6 cellular contexts compared by ENCODE assay signal in the genomic region with DNA sequence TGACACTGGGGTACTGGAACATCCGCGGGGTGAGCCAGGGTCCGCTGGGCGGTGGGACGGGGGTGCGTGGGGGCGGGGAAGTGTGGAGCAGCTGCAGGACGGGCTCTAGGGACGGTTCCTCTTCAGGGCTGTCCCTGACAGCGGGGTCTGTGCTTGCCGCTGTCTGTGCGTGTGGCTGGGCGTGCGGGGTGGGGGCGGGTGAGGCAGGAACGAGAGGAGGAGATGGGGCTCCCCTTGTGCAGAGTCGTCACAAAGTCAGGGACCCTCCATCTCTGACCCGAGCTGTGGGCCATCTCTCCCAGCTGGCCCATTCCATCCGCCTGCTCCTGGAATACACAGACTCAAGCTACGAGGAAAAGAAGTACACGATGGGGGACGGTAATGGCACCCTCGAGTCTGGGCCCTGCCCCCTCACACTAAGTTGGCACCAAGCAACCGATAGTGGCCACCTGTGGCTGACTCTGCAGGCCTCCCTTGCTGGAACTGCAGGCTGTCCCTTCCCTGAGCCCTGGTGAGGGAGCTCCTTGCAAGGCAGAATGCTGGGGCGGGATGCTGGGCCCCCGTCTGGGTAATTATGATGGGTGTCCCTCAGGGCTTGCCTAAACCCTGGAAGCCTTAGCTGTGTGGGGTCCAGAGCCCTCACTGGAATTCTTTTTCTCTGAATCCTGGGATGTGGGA. TPM values are rescaled to one million over a fixed set of nuclear protein-coding genes. Genes with fewer than 3 reads are reported as not detected.
DNase-seq lines count a peak whose midpoint lies in the region; TF ChIP-seq lines count a peak whose summit lies in the region.

No MANE protein-coding gene starts in this region.

- H3K36me3 ChIP-seq in HUES64 (ENCODE audit: insufficient read depth, low read length): no peaks in the 10 kb centered on the region
- peaks cover 0 to 31% (median 9%) of the 10 kb centered on the region in 4 donors for H3K36me3 ChIP-seq in esophagus muscularis mucosa
- no peaks in the 10 kb centered on the region for H3K36me3 ChIP-seq in skeletal muscle satellite cell (ENCODE audit: insufficient read depth, low read length)

- 24% methylated on average over 24 of the region's 26 CpGs for WGBS in HUES64
- WGBS in esophagus muscularis mucosa: 18% methylated on average over 3 of the region's 26 CpGs

- H3K4me3 ChIP-seq in HUES64 (ENCODE audit: low read length): peak overlapping the region; percentile 49
- peak overlapping the region; percentile 63 to 73 (median 66) for H3K4me3 ChIP-seq in esophagus muscularis mucosa
- peak overlapping the region; percentile 67 for H3K4me3 ChIP-seq in skeletal muscle satellite cell (ENCODE audit: low read length)

- H3K4me2 ChIP-seq in skeletal muscle satellite cell (ENCODE audit: low read length): peak overlapping the region; percentile 82

- H3K9ac ChIP-seq in HUES64 (ENCODE audit: low read depth, low read length) (no peak overlapping the region), skeletal muscle satellite cell (ENCODE audit: low read depth, low read length) (peak overlapping the region; percentile 23)

- no peak overlapping the region for H3K27ac ChIP-seq in HUES64 (ENCODE audit: low read depth, low read length)
- peak overlapping the region; percentile 53 to 74 (median 68) for H3K27ac ChIP-seq in esophagus muscularis mucosa (replicated peaks in 1 of 4)

- TF ChIP-seq CTCF in esophagus muscularis mucosa (IDR thresholded peaks at IDR 0.05): no peak

- no peak for TF ChIP-seq POLR2A in esophagus muscularis mucosa (IDR thresholded peaks at IDR 0.05; ENCODE audit: low read depth)

- H3K4me1 ChIP-seq in HUES64 (ENCODE audit: insufficient read depth, low read length) (peaks cover 7% of the 10 kb centered on the region), esophagus muscularis mucosa (peaks cover 4 to 26% (median 19%) of the 10 kb centered on the region in 4 donors), skeletal muscle satellite cell (ENCODE audit: control insufficient read depth, insufficient read depth, low read length) (peaks cover 6% of the 10 kb centered on the region)

- no peaks in the 10 kb centered on the region for H3K27me3 ChIP-seq in HUES64 (ENCODE audit: insufficient read depth, low read length)
- H3K27me3 ChIP-seq in esophagus muscularis mucosa: no peaks in the 10 kb centered on the region
- H3K27me3 ChIP-seq in skeletal muscle satellite cell (ENCODE audit: control insufficient read depth, insufficient read depth, low read length): no peaks in the 10 kb centered on the region

- no peaks in the 10 kb centered on the region for H3K9me3 ChIP-seq in HUES64 (ENCODE audit: insufficient read depth, low read depth, low read length)
- no peaks in the 10 kb centered on the region for H3K9me3 ChIP-seq in esophagus muscularis mucosa
- H3K9me3 ChIP-seq in skeletal muscle satellite cell (replicated peaks; ENCODE audit: low read length): no peaks in the 10 kb centered on the region

- DNase-seq in esophagus muscularis mucosa (ENCODE audit: extremely low spot score) (peak; percentile 80), NCI-H2081 treated with DMSO at 0.1 percent for 48 hours (lab: John Stamatoyannopoulos, UW) (no peak), mesenteric fat pad (ENCODE audit: low spot score) (no peak)
- DNase-seq in stimulated activated CD8-positive, alpha-beta memory T cell treated with anti-CD3 and anti-CD28 coated beads, Interleukin-4, amount 100 ng/mL, for 48 hours: no peak

- no peak for TF ChIP-seq EP300 in esophagus muscularis mucosa (IDR thresholded peaks at IDR 0.05)

- intact Hi-C loops in esophagus muscularis mucosa (cut with DNase I): no loop called here

RNA-seq across cellular contexts. Expression of a gene that starts 0.4 kb away (rescaled TPM):
- 11.1 TPM for polyA plus RNA-seq in HUES64 (2013, experiment 1 of 2)
- polyA plus RNA-seq in HUES64 (2013, experiment 2 of 2): 17.1 TPM
- total RNA-seq in esophagus muscularis mucosa: 10 to 100 TPM; 19.9 to 59.0 (median 39.3) TPM
- 7.4 and 8.4 TPM in 2 replicates for total RNA-seq in skeletal muscle satellite cell (2012; rRNA removed)
- 51.2 TPM for total RNA-seq in mesenteric fat pad

RNA-seq across cellular contexts. Expression of a gene that starts 12.4 kb away (rescaled TPM):
- 8.5 TPM for polyA plus RNA-seq in HUES64 (2013, experiment 1 of 2)
- polyA plus RNA-seq in HUES64 (2013, experiment 2 of 2): 12.2 TPM
- 10 to 100 TPM; 33.1 to 43.1 (median 39.1) TPM for total RNA-seq in esophagus muscularis mucosa
- total RNA-seq in skeletal muscle satellite cell (2012; rRNA removed): 4.8 and 6.6 TPM in 2 replicates
- 22.6 TPM for total RNA-seq in mesenteric fat pad

RNA-seq across cellular contexts. Expression of a gene that starts 19.4 kb away (rescaled TPM):
- polyA plus RNA-seq in HUES64 (2013, experiment 1 of 2): not detected
- polyA plus RNA-seq in HUES64 (2013, experiment 2 of 2): not detected
- total RNA-seq in esophagus muscularis mucosa (10 to 100 TPM in 1 of 4 donors, not detected in 3; 23.1 TPM), mesenteric fat pad (not detected)
- total RNA-seq in skeletal muscle satellite cell (2012; rRNA removed): not detected in 2 replicates

RNA-seq across cellular contexts. Expression of a gene that starts 43.8 kb away (rescaled TPM):
- polyA plus RNA-seq in HUES64 (2013, experiment 1 of 2): not detected
- polyA plus RNA-seq in HUES64 (2013, experiment 2 of 2): not detected
- total RNA-seq in esophagus muscularis mucosa: 1 to 10 TPM; 4.2 to 7.6 (median 6.0) TPM
- total RNA-seq in skeletal muscle satellite cell (2012; rRNA removed): 0.22 and 0.51 TPM in 2 replicates
- total RNA-seq in mesenteric fat pad: 13.1 TPM

RNA-seq across cellular contexts. Expression of a gene that starts 48.6 kb away (rescaled TPM):
- 33.8 TPM for polyA plus RNA-seq in HUES64 (2013, experiment 1 of 2)
- polyA plus RNA-seq in HUES64 (2013, experiment 2 of 2): 32.0 TPM
- 10 to 100 TPM; 23.7 to 38.8 (median 33.2) TPM for total RNA-seq in esophagus muscularis mucosa
- 55.3 and 63.6 TPM in 2 replicates for total RNA-seq in skeletal muscle satellite cell (2012; rRNA removed)
- total RNA-seq in mesenteric fat pad: 63.1 TPM
